In the genomic region with DNA sequence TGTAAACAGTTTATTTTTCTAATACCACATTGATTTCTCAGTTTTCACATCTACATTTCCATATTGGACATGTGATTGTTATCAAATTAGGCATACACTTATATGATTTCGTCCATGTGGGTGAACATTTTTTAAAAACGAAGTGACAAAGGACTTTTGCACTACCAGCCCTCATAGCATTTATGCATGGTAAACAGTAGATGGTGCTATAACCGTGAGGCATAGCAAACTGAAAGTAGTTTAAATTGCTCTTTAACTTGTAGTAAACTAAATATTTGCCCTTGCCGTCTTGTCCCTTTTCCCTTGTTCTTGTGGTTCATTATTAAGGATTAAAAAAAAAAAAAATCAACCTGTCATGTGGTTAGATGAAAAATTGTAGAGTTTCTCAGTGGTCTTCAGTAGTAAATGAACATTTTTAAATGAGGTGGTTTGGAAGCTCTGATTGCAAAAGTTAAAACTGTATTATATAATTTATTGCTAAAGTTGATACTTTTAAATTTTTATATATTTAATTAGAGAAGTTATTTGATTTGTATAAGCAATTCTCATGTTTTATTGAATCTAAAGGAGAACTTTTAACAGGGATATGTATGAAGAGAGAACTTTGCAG, we compare ENCODE assay signal across 1 cellular context.
TF ChIP-seq lines count a peak whose summit lies in the region.

No MANE protein-coding gene starts in this region.

TF ChIP-seq in HCT116, 20 proteins besides CTCF, POLR2A, EP300 and RAD21 (continued from another document):
- TF ChIP-seq, protein P1, sequence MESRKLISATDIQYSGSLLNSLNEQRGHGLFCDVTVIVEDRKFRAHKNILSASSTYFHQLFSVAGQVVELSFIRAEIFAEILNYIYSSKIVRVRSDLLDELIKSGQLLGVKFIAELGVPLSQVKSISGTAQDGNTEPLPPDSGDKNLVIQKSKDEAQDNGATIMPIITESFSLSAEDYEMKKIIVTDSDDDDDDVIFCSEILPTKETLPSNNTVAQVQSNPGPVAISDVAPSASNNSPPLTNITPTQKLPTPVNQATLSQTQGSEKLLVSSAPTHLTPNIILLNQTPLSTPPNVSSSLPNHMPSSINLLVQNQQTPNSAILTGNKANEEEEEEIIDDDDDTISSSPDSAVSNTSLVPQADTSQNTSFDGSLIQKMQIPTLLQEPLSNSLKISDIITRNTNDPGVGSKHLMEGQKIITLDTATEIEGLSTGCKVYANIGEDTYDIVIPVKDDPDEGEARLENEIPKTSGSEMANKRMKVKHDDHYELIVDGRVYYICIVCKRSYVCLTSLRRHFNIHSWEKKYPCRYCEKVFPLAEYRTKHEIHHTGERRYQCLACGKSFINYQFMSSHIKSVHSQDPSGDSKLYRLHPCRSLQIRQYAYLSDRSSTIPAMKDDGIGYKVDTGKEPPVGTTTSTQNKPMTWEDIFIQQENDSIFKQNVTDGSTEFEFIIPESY (IDR thresholded peaks at IDR 0.05; ENCODE audit: extremely low read depth, insufficient replicate concordance, low read length): no peak
- no peak for TF ChIP-seq SP1 (IDR thresholded peaks at IDR 0.05; ENCODE audit: low read depth)
- no peak for TF ChIP-seq ATF3 (IDR thresholded peaks at IDR 0.05)
- no peak for TF ChIP-seq ZNF274 (IDR thresholded peaks at IDR 0.05; ENCODE audit: low read depth, low read length)
- TF ChIP-seq MAX (IDR thresholded peaks at IDR 0.05): no peak
- TF ChIP-seq ELF1 (IDR thresholded peaks at IDR 0.05; ENCODE audit: borderline replicate concordance, low read depth): no peak
- TF ChIP-seq SIN3A (IDR thresholded peaks at IDR 0.05; ENCODE audit: low read depth): no peak
- no peak for TF ChIP-seq ZFX (IDR thresholded peaks at IDR 0.05)
- TF ChIP-seq FOSL1 (IDR thresholded peaks at IDR 0.05; ENCODE audit: low read depth): no peak
- no peak for TF ChIP-seq EZH2phosphoT487 (IDR thresholded peaks at IDR 0.05; ENCODE audit: borderline replicate concordance)
- no peak for TF ChIP-seq CBX3 (IDR thresholded peaks at IDR 0.05; ENCODE audit: low read depth)
- TF ChIP-seq SRF (IDR thresholded peaks at IDR 0.05; ENCODE audit: low read depth): no peak
- TF ChIP-seq YY1 (IDR thresholded peaks at IDR 0.05; ENCODE audit: extremely low read depth, insufficient replicate concordance, low read depth, low read length): no peak
- TF ChIP-seq POLR2AphosphoS5 (IDR thresholded peaks at IDR 0.05; ENCODE audit: low read depth, low read length): no peak
- no peak for TF ChIP-seq TCF7L2 (IDR thresholded peaks at IDR 0.05; ENCODE audit: borderline replicate concordance, extremely low read depth, insufficient read depth, insufficient read length)
